ENCODE assay signal across 8 cellular contexts in genomic region chr12:70763666-70764065, GRCh38.
"Had no signal": no experiment of that assay in that cellular context is flagged by ENCODE, and none has a peak within 500 bp of the region (broad histone marks: within the 10 kb centered on the region; RNA-seq: fewer than 3 reads in every experiment).

No MANE protein-coding gene starts in this region.

- FAIRE-seq: H1, H54, HepG2 had no signal

- H3K27ac Mint-ChIP-seq: GM23338, H9, IgD-negative memory B cell had no signal

- H3K36me3 Mint-ChIP-seq: IgD-negative memory B cell had no signal

- H3K4me3 Mint-ChIP-seq: GM23338, H9, IgD-negative memory B cell had no signal

- ATAC-seq: GM23338, HepG2 had no signal

- H3K27ac ChIP-seq: HL-60 had no signal

- H3K4me2 ChIP-seq: GM23338 had no signal

- DNase-seq: H9, HCEC 1CT had no signal

- H2AFZ ChIP-seq: GM23338 had no signal

- H3K4me1 Mint-ChIP-seq: IgD-negative memory B cell had no signal

- H3K4me3 ChIP-seq: GM23338 had no signal
